In genomic region chr3:21169858-21170257, GRCh38 we compare ENCODE assay signal across 29 cellular contexts.
"Had no signal": no experiment of that assay in that cellular context is flagged by ENCODE, and none has a peak within 500 bp of the region (broad histone marks: within the 10 kb centered on the region; RNA-seq: fewer than 3 reads in every experiment).

No MANE protein-coding gene starts in this region.

- H3K27ac ChIP-seq: adrenal gland, body of pancreas, breast epithelium, PC-9, RWPE1, WERI-Rb-1 had no signal

- H2AFZ ChIP-seq: PC-9 had no signal

- DNase-seq: activated CD4-positive, alpha-beta T cell treated with anti-CD3 and anti-CD28 coated beads, Interleukin-2, amount 10 ng/mL, durations not matched to agents 24 days and 14 days; activated CD4-positive, alpha-beta T cell treated with anti-CD3 and anti-CD28 coated beads, Interleukin-2, amount 50 U/mL, for 48 hours; activated CD8-positive, alpha-beta T cell treated with anti-CD3 and anti-CD28 coated beads, Interleukin-2, amount 10 ng/mL, durations not matched to agents 7 days and 5 days; activated gamma-delta T cell; activated naive CD4-positive, alpha-beta T cell treated with anti-CD3 and anti-CD28 coated beads for 36 hours; activated T-cell treated with anti-CD3 and anti-CD28 coated beads, Interleukin-2, amount 50 U/mL, for 24 hours; adrenal gland; body of pancreas; cerebellar nuclear complex; Karpas-422; KBM-7; NCI-H1417; NCI-H146; NCI-H187; NCI-H2029 treated with DMSO at 0.1 percent for 48 hours; NCI-H2107; NCI-H226; NCI-H510A; NCI-H526; NCI-H748 treated with DMSO at 0.1 percent for 48 hours; NK-92 treated with Interleukin-12 subunit alpha and Interleukin-12 subunit beta, amount 100 ng/mL, for 24 hours; PC-9; T1000; WERI-Rb-1 had no signal

- ATAC-seq: activated CD8-positive, alpha-beta T cell treated with anti-CD3 and anti-CD28 coated beads, Interleukin-2, amount 10 ng/mL, durations not matched to agents 7 days and 5 days; activated naive CD4-positive, alpha-beta T cell treated with anti-CD3 and anti-CD28 coated beads, Interleukin-2, amount 50 U/mL, for 72 hours; body of pancreas; Right ventricle myocardium inferior had no signal

- H3K4me1 Mint-ChIP-seq: activated CD4-positive, alpha-beta T cell treated with anti-CD3 and anti-CD28 coated beads, Interleukin-2, amount 10 ng/mL, durations not matched to agents 24 days and 14 days had no signal

- H3K27me3 Mint-ChIP-seq: activated CD4-positive, alpha-beta T cell treated with anti-CD3 and anti-CD28 coated beads, Interleukin-2, amount 10 ng/mL, durations not matched to agents 24 days and 14 days; activated T-cell treated with anti-CD3 and anti-CD28 coated beads, Interleukin-2, amount 50 U/mL, for 24 hours had no signal

- H3K9me3 ChIP-seq: body of pancreas, breast epithelium had no signal

- H3K36me3 ChIP-seq: adrenal gland, breast epithelium, WERI-Rb-1 had no signal

- H3K4me3 ChIP-seq: adrenal gland, body of pancreas, breast epithelium, PC-9 had no signal

- H3K4me3 Mint-ChIP-seq: activated CD4-positive, alpha-beta T cell treated with anti-CD3 and anti-CD28 coated beads, Interleukin-2, amount 10 ng/mL, durations not matched to agents 24 days and 14 days; activated CD8-positive, alpha-beta T cell treated with anti-CD3 and anti-CD28 coated beads, Interleukin-2, amount 10 ng/mL, durations not matched to agents 7 days and 5 days; activated naive CD4-positive, alpha-beta T cell treated with anti-CD3 and anti-CD28 coated beads for 36 hours; activated T-cell treated with anti-CD3 and anti-CD28 coated beads, Interleukin-2, amount 50 U/mL, for 24 hours had no signal

- H3K4me1 ChIP-seq: adrenal gland, body of pancreas, breast epithelium had no signal

- H3K27me3 ChIP-seq: adrenal gland, body of pancreas, breast epithelium had no signal

- H3K4me2 ChIP-seq: PC-9 had no signal

- H3K27ac Mint-ChIP-seq: activated CD4-positive, alpha-beta T cell treated with anti-CD3 and anti-CD28 coated beads, Interleukin-2, amount 10 ng/mL, durations not matched to agents 24 days and 14 days; activated CD8-positive, alpha-beta T cell treated with anti-CD3 and anti-CD28 coated beads, Interleukin-2, amount 10 ng/mL, durations not matched to agents 7 days and 5 days; activated naive CD4-positive, alpha-beta T cell treated with anti-CD3 and anti-CD28 coated beads for 36 hours; activated naive CD4-positive, alpha-beta T cell treated with anti-CD3 and anti-CD28 coated beads, Interleukin-2, amount 50 U/mL, for 72 hours; activated T-cell treated with anti-CD3 and anti-CD28 coated beads, Interleukin-2, amount 50 U/mL, for 24 hours; activated T-helper 2 cell treated with anti-CD3 and anti-CD28 coated beads, Interferon-gamma antibody, Interleukin-2, Interleukin-4, amounts not matched to agents 10 μg/mL and 5 μg/mL and 100 μg/mL, durations not matched to agents 14 hours and 24 hours and 36 hours had no signal
